In the genomic region with DNA sequence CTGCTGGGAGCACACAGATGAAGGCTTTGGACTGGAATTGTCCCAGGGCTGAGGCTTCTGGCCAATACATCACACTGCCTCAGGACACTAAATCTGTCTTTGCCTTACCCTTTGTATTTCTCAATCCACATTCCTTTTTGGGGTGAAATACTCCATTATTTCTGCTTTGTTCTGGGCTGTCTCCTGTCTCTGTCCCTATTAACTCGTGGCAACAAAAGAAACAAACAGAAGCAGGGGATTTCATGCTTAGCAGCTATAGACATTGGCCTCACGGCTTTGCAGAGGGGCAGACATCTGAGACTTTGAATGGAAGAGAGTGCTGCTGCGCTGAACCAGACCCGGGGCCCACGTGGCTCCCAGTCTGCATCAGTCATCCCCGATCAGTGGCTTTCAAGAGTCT, we compare ENCODE assay signal across 20 cellular contexts.
DNase-seq lines count a peak whose midpoint lies in the region; ATAC-seq lines count a peak whose summit lies in the region.
"Had no signal": no experiment of that assay in that cellular context is flagged by ENCODE, and none has a peak within 500 bp of the region (broad histone marks: within the 10 kb centered on the region; RNA-seq: fewer than 3 reads in every experiment).

No MANE protein-coding gene starts in this region.

- no peaks in the 10 kb centered on the region for H4K20me1 ChIP-seq in GM23248 (ENCODE audit: insufficient read depth)

- 0 out of 2 replicates have a peak overlapping the region, but pooled peaks have one; percentile 37 for H2AFZ ChIP-seq in GM23248

- 43 to 46% methylated on average over 6 of the region's 6 CpGs for WGBS in GM23248 (ENCODE audit: low coverage in 1 of 2, low lambda C conversion rate in 2 of 2, missing lambda C conversion rate in 2 of 2), 2 experiments

- H3K36me3 Mint-ChIP-seq in immature natural killer cell, result no peaks in the 10 kb centered on the region
- H3K36me3 Mint-ChIP-seq: activated CD8-positive, alpha-beta memory T cell treated with anti-CD3 and anti-CD28 coated beads, Interleukin-2, amount 10 ng/mL, durations not matched to agents 7 days and 5 days had no signal

- H3K9me2 ChIP-seq in GM23248 (ENCODE audit: insufficient read depth), result no peaks in the 10 kb centered on the region
- H3K9me2 ChIP-seq: SK-N-SH had no signal

- H3K4me1 ChIP-seq in GM23248 (ENCODE audit: insufficient read depth), result peaks cover 12% of the 10 kb centered on the region; the same call in 1 of the 2 replicates
- H3K4me1 ChIP-seq: gastrocnemius medialis had no signal

- peaks cover 0 to 3% (median 0%) of the 10 kb centered on the region in 6 donors for H3K9me3 Mint-ChIP-seq in immature natural killer cell

- H3K79me2 ChIP-seq in GM23248 (ENCODE audit: insufficient read depth), result no peaks in the 10 kb centered on the region

- peaks cover 24 to 57% of the 10 kb centered on the region in 2 donors for H3K4me1 Mint-ChIP-seq in immature natural killer cell
- H3K4me1 Mint-ChIP-seq: activated CD8-positive, alpha-beta memory T cell treated with anti-CD3 and anti-CD28 coated beads, Interleukin-2, amount 10 ng/mL, durations not matched to agents 7 days and 5 days had no signal

- H3K4me2 ChIP-seq in GM23248 (ENCODE audit: unreplicated experiment), result no peak overlapping the region
- H3K4me2 ChIP-seq: SK-N-SH had no signal

- DNase-seq in GM23248, result peak; percentile 54
- DNase-seq in astrocyte of the hippocampus (ENCODE audit: low read depth, low spot score), result peak; percentile 39
- DNase-seq in iPS-NIHi11 (ENCODE audit: low spot score), result peak; percentile 54
- peak; percentile 38 for DNase-seq in skeletal muscle cell (ENCODE audit: low read depth)
- DNase-seq in KG1 (lab: John Stamatoyannopoulos, UW), result no peak
- no peak for DNase-seq in immature natural killer cell
- DNase-seq: activated CD4-positive, CD25-positive, alpha-beta regulatory T cell treated with anti-CD3 and anti-CD28 coated beads, Interleukin-2, amount 50 U/mL, for 72 hours; activated CD8-positive, alpha-beta memory T cell treated with anti-CD3 and anti-CD28 coated beads, Interleukin-2, amount 10 ng/mL, durations not matched to agents 7 days and 5 days; activated effector memory CD4-positive, alpha-beta T cell treated with Interleukin-2 at 50 U/mL for 16 hours; gastrocnemius medialis; left ventricle myocardium superior; NCI-H146; NCI-H2171 treated with DMSO at 0.1 percent for 48 hours; NCI-H82; SK-N-SH; stimulated activated CD4-positive, alpha-beta T cell treated with anti-CD3 and anti-CD28 coated beads, Interleukin-1b, Interleukin-23, amount 100 ng/mL, for 48 hours; stimulated activated naive CD8-positive, alpha-beta T cell treated with anti-CD3 and anti-CD28 coated beads, Interleukin-15, amount 100 ng/mL, for 72 hours; T-helper 9 cell had no signal

- H3K9me3 ChIP-seq in GM23248 (ENCODE audit: low read depth), result no peaks in the 10 kb centered on the region
- H3K9me3 ChIP-seq: gastrocnemius medialis, SK-N-SH had no signal

- H3F3A ChIP-seq in GM23248 (ENCODE audit: insufficient read depth), result no peaks in the 10 kb centered on the region

- no peaks in the 10 kb centered on the region for H3K36me3 ChIP-seq in GM23248 (ENCODE audit: low read depth)
- H3K36me3 ChIP-seq: gastrocnemius medialis had no signal

- in situ Hi-C loops in GM23248 (cut with MboI), result no loop called here

- ATAC-seq in GM18498 (IDR thresholded peaks at IDR 0.05; ENCODE audit: unreplicated experiment), result no peak
- ATAC-seq: activated CD8-positive, alpha-beta memory T cell treated with anti-CD3 and anti-CD28 coated beads, Interleukin-2, amount 10 ng/mL, durations not matched to agents 7 days and 5 days; gastrocnemius medialis; left ventricle myocardium superior; sciatic nerve; stimulated activated naive CD8-positive, alpha-beta T cell treated with anti-CD3 and anti-CD28 coated beads, Interleukin-15, amount 100 ng/mL, for 72 hours had no signal

- no peaks in the 10 kb centered on the region for H3K27me3 ChIP-seq in GM23248 (replicated peaks; ENCODE audit: insufficient read depth)
- H3K27me3 ChIP-seq: gastrocnemius medialis had no signal

- peak overlapping the region; percentile 2 for H3K9ac ChIP-seq in GM23248
- H3K9ac ChIP-seq: SK-N-SH had no signal

- H3K27ac Mint-ChIP-seq in immature natural killer cell, result no peak overlapping the region
- H3K27ac Mint-ChIP-seq: activated CD8-positive, alpha-beta memory T cell treated with anti-CD3 and anti-CD28 coated beads, Interleukin-2, amount 10 ng/mL, durations not matched to agents 7 days and 5 days had no signal

- H3K27me3 Mint-ChIP-seq in immature natural killer cell (ENCODE audit: low read depth in 3 of 3), result peaks cover 0 to 1% (median 0%) of the 10 kb centered on the region in 3 donors
- H3K27me3 Mint-ChIP-seq: activated CD8-positive, alpha-beta memory T cell treated with anti-CD3 and anti-CD28 coated beads, Interleukin-2, amount 10 ng/mL, durations not matched to agents 7 days and 5 days; stimulated activated naive CD8-positive, alpha-beta T cell treated with anti-CD3 and anti-CD28 coated beads, Interleukin-15, amount 100 ng/mL, for 72 hours had no signal

- peak overlapping the region; percentile 39 for H3K27ac ChIP-seq in GM23248
- H3K27ac ChIP-seq: gastrocnemius medialis had no signal

- no peak overlapping the region for H3K4me3 ChIP-seq in GM23248
- H3K4me3 ChIP-seq in skeletal muscle cell (ENCODE audit: low read depth, low read length), result no peak overlapping the region
- H3K4me3 ChIP-seq: gastrocnemius medialis had no signal

- H3K4me3 Mint-ChIP-seq in immature natural killer cell, result no peak overlapping the region
- H3K4me3 Mint-ChIP-seq: activated CD8-positive, alpha-beta memory T cell treated with anti-CD3 and anti-CD28 coated beads, Interleukin-2, amount 10 ng/mL, durations not matched to agents 7 days and 5 days; stimulated activated naive CD8-positive, alpha-beta T cell treated with anti-CD3 and anti-CD28 coated beads, Interleukin-15, amount 100 ng/mL, for 72 hours had no signal

Comparison
In these comparisons a context has a peak if more than half of its experiments do, and no peak if none do; other contexts are left out.
1. DNase-seq: peak in GM23248 (single experiment), astrocyte of the hippocampus (single experiment), iPS-NIHi11 (single experiment) and skeletal muscle cell (single experiment); none in KG1 (single experiment) and immature natural killer cell (0 of 3).